Comparison of ENCODE assay signal across 21 cellular contexts in genomic region chr15:58297639-58298038, GRCh38.
DNase-seq lines count a peak whose midpoint lies in the region; ATAC-seq and TF ChIP-seq lines count a peak whose summit lies in the region.
"Had no signal": no experiment of that assay in that cellular context is flagged by ENCODE, and none has a peak within 500 bp of the region (broad histone marks: within the 10 kb centered on the region; RNA-seq: fewer than 3 reads in every experiment).

No MANE protein-coding gene starts in this region.

- no peaks in the 10 kb centered on the region for H3K79me2 ChIP-seq in Karpas-422 (ENCODE audit: low read length)

- 84 to 96% methylated on average over 1 of the region's 1 CpG for WGBS in tibial nerve, 2 donors

- H3K9ac ChIP-seq in BLaER1: no peak overlapping the region
- no peak overlapping the region for H3K9ac ChIP-seq in Karpas-422 (ENCODE audit: low read length)
- H3K9ac ChIP-seq: GM23248 had no signal

- H3K36me3 ChIP-seq in BLaER1 (no peaks in the 10 kb centered on the region), Karpas-422 (ENCODE audit: insufficient read depth, low read length) (no peaks in the 10 kb centered on the region), tibial nerve (no peaks in the 10 kb centered on the region)

- no peak for TF ChIP-seq EP300 in tibial nerve (IDR thresholded peaks at IDR 0.05)

- peaks cover 42% of the 10 kb centered on the region for H3K4me1 ChIP-seq in BLaER1
- H3K4me1 ChIP-seq in Karpas-422 (ENCODE audit: low read length): peaks cover 58% of the 10 kb centered on the region
- H3K4me1 ChIP-seq in tibial nerve: no peaks in the 10 kb centered on the region

- H2AFZ ChIP-seq in Karpas-422 (ENCODE audit: low read length): no peak overlapping the region
- H2AFZ ChIP-seq: GM23248, PC-9 had no signal

- DNase-seq in Karpas-422: no peak
- DNase-seq in caudate nucleus (lab: John Stamatoyannopoulos, UW): peak in 1 of 61 donors; percentile 49
- DNase-seq in left lobe of liver (ENCODE audit: low spot score): no peak
- DNase-seq in tibial nerve (ENCODE audit: low spot score in 2 of 2): no peak
- DNase-seq in activated naive CD4-positive, alpha-beta T cell treated with Interleukin-2 at 50 U/mL for 16 hours: no peak
- DNase-seq in activated gamma-delta T cell (lab: John Stamatoyannopoulos, UW): no peak
- no peak for DNase-seq in NCI-H2107 (lab: John Stamatoyannopoulos, UW)
- DNase-seq: 8988T, EL, GM23248, HCEC 1CT, KG1, MV-4-11, NCI-H1105 treated with DMSO at 0.1 percent for 48 hours, NCI-H2081, NCI-H2171 treated with DMSO at 0.1 percent for 48 hours, NCI-H524 treated with DMSO at 0.1 percent for 48 hours, PC-9 had no signal

- H4K20me1 ChIP-seq in BLaER1 (no peaks in the 10 kb centered on the region), Karpas-422 (ENCODE audit: insufficient read depth, low read depth, low read length) (no peaks in the 10 kb centered on the region)

- TF ChIP-seq POLR2A in tibial nerve (IDR thresholded peaks at IDR 0.05): no peak

- no peaks in the 10 kb centered on the region for H3K9me2 ChIP-seq in Karpas-422 (replicated peaks; ENCODE audit: insufficient read depth, low read length)

- ATAC-seq in left lobe of liver: peak; percentile 61
- ATAC-seq: SK-N-SH treated with all-trans-retinoic acid at 6 μM for 48 hours had no signal

- H3K4me2 ChIP-seq in BLaER1 (peak overlapping the region; percentile 50), Karpas-422 (ENCODE audit: low read depth, low read length, poor library complexity, severe bottlenecking) (peak overlapping the region; percentile 58)
- H3K4me2 ChIP-seq: PC-9 had no signal

- no peak for TF ChIP-seq CTCF in tibial nerve (IDR thresholded peaks at IDR 0.05)

- H3K4me3 ChIP-seq in BLaER1 (no peak overlapping the region), Karpas-422 (ENCODE audit: low read length) (peak overlapping the region; percentile 14; the same call in 1 of the 2 replicates), tibial nerve (no peak overlapping the region)
- H3K4me3 ChIP-seq: GM23248, PC-9 had no signal

- no peak overlapping the region for H3K27ac ChIP-seq in BLaER1
- H3K27ac ChIP-seq in Karpas-422 (ENCODE audit: low read length): no peak overlapping the region
- H3K27ac ChIP-seq in caudate nucleus (ENCODE audit: low read depth, low read length): peak overlapping the region; percentile 5
- H3K27ac ChIP-seq in tibial nerve: no peak overlapping the region
- H3K27ac ChIP-seq: C4-2B, GM23248, PC-9 had no signal

- H3K9me3 ChIP-seq in BLaER1 (peaks cover 51% of the 10 kb centered on the region), Karpas-422 (ENCODE audit: low read length) (no peaks in the 10 kb centered on the region), tibial nerve (peaks cover 0 to 6% (median 1%) of the 10 kb centered on the region in 4 donors)

- H3K27me3 ChIP-seq in BLaER1 (no peaks in the 10 kb centered on the region), Karpas-422 (ENCODE audit: low read length) (no peaks in the 10 kb centered on the region; the same call in 1 of the 2 replicates), tibial nerve (no peaks in the 10 kb centered on the region)
